8 cellular contexts compared by ENCODE assay signal in genomic region chr17:17900615-17901520, GRCh38.
DNase-seq lines count a peak whose midpoint lies in the region; ATAC-seq and TF ChIP-seq lines count a peak whose summit lies in the region.

No MANE protein-coding gene starts in this region.

- TF ChIP-seq CTCF in colonic mucosa (IDR thresholded peaks at IDR 0.05), result no peak

- no peaks in the 10 kb centered on the region for H3K27me3 Mint-ChIP-seq in activated T-cell treated with anti-CD3 and anti-CD28 coated beads, Interleukin-2, amount 50 U/mL, for 4 hours (ENCODE audit: low read depth)
- H3K27me3 Mint-ChIP-seq in T-helper 2 cell treated with Interferon-gamma antibody and Interleukin-4, amounts not matched to agents 5 μg/mL and 100 μg/mL, for 36 hours (ENCODE audit: low read depth), result no peaks in the 10 kb centered on the region

- H3K9ac ChIP-seq in colonic mucosa (ENCODE audit: low read depth in 2 of 2, low read length in 2 of 2), result peak overlapping the region in 1 of 2 donors; percentile 31

- H3K27ac Mint-ChIP-seq in T-helper 2 cell treated with Interferon-gamma antibody and Interleukin-4, amounts not matched to agents 5 μg/mL and 100 μg/mL, for 36 hours, result no peak overlapping the region

- H3K4me3 ChIP-seq in colonic mucosa (no peak overlapping the region), mesodermal cell (ENCODE audit: extremely low read depth, insufficient read depth, low read length, poor library complexity, severe bottlenecking) (no peak overlapping the region)

- H3K36me3 ChIP-seq in colonic mucosa (no peaks in the 10 kb centered on the region), mesodermal cell (ENCODE audit: control insufficient read depth, insufficient read depth, low read length) (peaks cover 27% of the 10 kb centered on the region)

- H3K36me3 Mint-ChIP-seq in activated T-cell treated with anti-CD3 and anti-CD28 coated beads, Interleukin-2, amount 50 U/mL, for 4 hours (ENCODE audit: insufficient read depth), result peaks cover 13% of the 10 kb centered on the region
- peaks cover 4% of the 10 kb centered on the region for H3K36me3 Mint-ChIP-seq in T-helper 2 cell treated with Interferon-gamma antibody and Interleukin-4, amounts not matched to agents 5 μg/mL and 100 μg/mL, for 36 hours (ENCODE audit: low read depth)

- ATAC-seq in activated T-cell treated with anti-CD3 and anti-CD28 coated beads, Interleukin-2, amount 50 U/mL, for 4 hours, result no peak
- no peak for ATAC-seq in GM19463 (IDR thresholded peaks at IDR 0.05; ENCODE audit: unreplicated experiment)

- WGBS in mesodermal cell (ENCODE audit: insufficient coverage in 2 of 2), 2 experiments, result 67 to 75% methylated on average over 5 to 6 of the region's 7 CpGs

- H3K4me3 Mint-ChIP-seq in activated T-cell treated with anti-CD3 and anti-CD28 coated beads, Interleukin-2, amount 50 U/mL, for 4 hours, result no peak overlapping the region
- no peak overlapping the region for H3K4me3 Mint-ChIP-seq in T-helper 2 cell treated with Interferon-gamma antibody and Interleukin-4, amounts not matched to agents 5 μg/mL and 100 μg/mL, for 36 hours

- intact Hi-C loops in colonic mucosa (cut with DNase I), result no loop called here

- no peaks in the 10 kb centered on the region for H3K9me3 Mint-ChIP-seq in activated T-cell treated with anti-CD3 and anti-CD28 coated beads, Interleukin-2, amount 50 U/mL, for 4 hours
- H3K9me3 Mint-ChIP-seq in T-helper 2 cell treated with Interferon-gamma antibody and Interleukin-4, amounts not matched to agents 5 μg/mL and 100 μg/mL, for 36 hours, result no peaks in the 10 kb centered on the region

- H3K27ac ChIP-seq in colonic mucosa, result peak overlapping the region; percentile 20
- H3K27ac ChIP-seq in mesodermal cell (ENCODE audit: low read depth, low read length, severe bottlenecking), result peak overlapping the region; percentile 62

- DNase-seq in C1 segment of cervical spinal cord (lab: John Stamatoyannopoulos, UW) (peak in 8 of 14 donors; percentile 19 to 68 (median 36)), NCI-H2196 treated with DMSO at 0.1 percent for 48 hours (lab: John Stamatoyannopoulos, UW; ENCODE audit: unreplicated experiment) (peak; percentile 58), colonic mucosa (peak; percentile 80)
- DNase-seq in activated naive CD4-positive, alpha-beta T cell treated with Interleukin-2 at 50 U/mL for 16 hours, result no peak
- DNase-seq in activated T-cell treated with anti-CD3 and anti-CD28 coated beads, Interleukin-2, amount 50 U/mL, for 4 hours, result no peak
- DNase-seq in T-helper 2 cell treated with Interferon-gamma antibody and Interleukin-4, amounts not matched to agents 5 μg/mL and 100 μg/mL, for 36 hours (ENCODE audit: low spot score), result no peak

- H3K27me3 ChIP-seq in colonic mucosa, result no peaks in the 10 kb centered on the region

- H3K4me1 ChIP-seq in colonic mucosa, result no peaks in the 10 kb centered on the region
- peaks cover 14% of the 10 kb centered on the region for H3K4me1 ChIP-seq in mesodermal cell (ENCODE audit: control insufficient read depth, insufficient read depth, low read length, poor library complexity, severe bottlenecking)

- no peaks in the 10 kb centered on the region for H3K9me3 ChIP-seq in colonic mucosa
- no peaks in the 10 kb centered on the region for H3K9me3 ChIP-seq in mesodermal cell (ENCODE audit: control insufficient read depth, low read length)

- H3K4me1 Mint-ChIP-seq in activated T-cell treated with anti-CD3 and anti-CD28 coated beads, Interleukin-2, amount 50 U/mL, for 4 hours (ENCODE audit: low read depth), result no peaks in the 10 kb centered on the region
- no peaks in the 10 kb centered on the region for H3K4me1 Mint-ChIP-seq in T-helper 2 cell treated with Interferon-gamma antibody and Interleukin-4, amounts not matched to agents 5 μg/mL and 100 μg/mL, for 36 hours (ENCODE audit: low read depth)

Comparison
In these comparisons a context has a peak if more than half of its experiments do, and no peak if none do; other contexts are left out.
1. DNase-seq: peak in C1 segment of cervical spinal cord (8 of 14), NCI-H2196 treated with DMSO at 0.1 percent for 48 hours (single experiment) and colonic mucosa (single experiment); none in activated naive CD4-positive, alpha-beta T cell treated with Interleukin-2 at 50 U/mL for 16 hours (single experiment), activated T-cell treated with anti-CD3 and anti-CD28 coated beads, Interleukin-2, amount 50 U/mL, for 4 hours (single experiment) and T-helper 2 cell treated with Interferon-gamma antibody and Interleukin-4, amounts not matched to agents 5 μg/mL and 100 μg/mL, for 36 hours (single experiment).